23 cellular contexts compared by ENCODE assay signal in genomic region chr5:174745495-174745894, GRCh38. TPM values are rescaled to one million over a fixed set of nuclear protein-coding genes. Genes with fewer than 3 reads are reported as not detected.
"Had no signal": no experiment of that assay in that cellular context is flagged by ENCODE, and none has a peak within 500 bp of the region (broad histone marks: within the 10 kb centered on the region; RNA-seq: fewer than 3 reads in every experiment).

No MANE protein-coding gene starts in this region.

- H3K27me3 ChIP-seq: body of pancreas, thyroid gland had no signal

- H3K4me3 ChIP-seq: body of pancreas, esophagus muscularis mucosa, stomach, thyroid gland, upper lobe of right lung had no signal

- H3K4me3 Mint-ChIP-seq: activated naive CD8-positive, alpha-beta T cell; naive thymus-derived CD8-positive, alpha-beta T cell; stimulated activated naive B cell treated with anti-CD40 and anti-IgM and Interleukin-4, amounts not matched to agents 10 μg/mL and 1 μg/mL and 100 μg/mL, for 72 hours had no signal

- H3K36me3 ChIP-seq: esophagus muscularis mucosa, stomach, thyroid gland, upper lobe of right lung had no signal

- H3K4me1 ChIP-seq: body of pancreas, esophagus muscularis mucosa, stomach, thyroid gland, upper lobe of right lung had no signal

- DNase-seq: activated CD4-positive, alpha-beta T cell treated with anti-CD3 and anti-CD28 coated beads for 48 hours; activated CD4-positive, alpha-beta T cell treated with anti-CD3 and anti-CD28 coated beads, Interleukin-2, amount 50 U/mL, for 48 hours; activated CD8-positive, alpha-beta memory T cell treated with anti-CD3 and anti-CD28 coated beads for 24 hours; activated effector memory CD4-positive, alpha-beta T cell treated with Interleukin-2 at 50 U/mL for 16 hours; activated naive CD4-positive, alpha-beta T cell treated with Interleukin-2 at 50 U/mL for 16 hours; aorta; body of pancreas; caudate nucleus; cortex of kidney; foreskin melanocyte; left colon; naive thymus-derived CD8-positive, alpha-beta T cell; retina; small intestine; stimulated activated CD4-positive, alpha-beta T cell treated with anti-CD3 and anti-CD28 coated beads, Interleukin-1b, Interleukin-23, amount 100 ng/mL, for 48 hours; stimulated activated naive B cell treated with anti-CD40 and anti-IgM and Interleukin-4, amounts not matched to agents 10 μg/mL and 1 μg/mL and 100 μg/mL, for 72 hours; stomach; T-helper 1 cell; thyroid gland; upper lobe of right lung had no signal

- H3K27ac ChIP-seq: body of pancreas, esophagus muscularis mucosa, stomach, thyroid gland, upper lobe of right lung had no signal

- H3K36me3 Mint-ChIP-seq: activated naive CD8-positive, alpha-beta T cell; stimulated activated naive B cell treated with anti-CD40 and anti-IgM and Interleukin-4, amounts not matched to agents 10 μg/mL and 1 μg/mL and 100 μg/mL, for 72 hours had no signal

- H3K4me1 Mint-ChIP-seq: stimulated activated naive B cell treated with anti-CD40 and anti-IgM and Interleukin-4, amounts not matched to agents 10 μg/mL and 1 μg/mL and 100 μg/mL, for 72 hours had no signal

- H3K9me3 ChIP-seq: body of pancreas, esophagus muscularis mucosa, stomach, thyroid gland, upper lobe of right lung had no signal

- H3K27ac Mint-ChIP-seq: activated naive CD8-positive, alpha-beta T cell; stimulated activated naive B cell treated with anti-CD40 and anti-IgM and Interleukin-4, amounts not matched to agents 10 μg/mL and 1 μg/mL and 100 μg/mL, for 72 hours had no signal

- ATAC-seq: body of pancreas; left colon; naive thymus-derived CD8-positive, alpha-beta T cell; sciatic nerve; stimulated activated naive B cell treated with anti-CD40 and anti-IgM and Interleukin-4, amounts not matched to agents 10 μg/mL and 1 μg/mL and 100 μg/mL, for 72 hours; upper lobe of right lung had no signal

RNA-seq across cellular contexts. Expression of gene MSX2, which starts 21.1 kb away (rescaled TPM):
- total RNA-seq: body of pancreas; naive thymus-derived CD8-positive, alpha-beta T cell had no signal
- polyA plus RNA-seq: naive thymus-derived CD8-positive, alpha-beta T cell had no signal
